In the genomic region with DNA sequence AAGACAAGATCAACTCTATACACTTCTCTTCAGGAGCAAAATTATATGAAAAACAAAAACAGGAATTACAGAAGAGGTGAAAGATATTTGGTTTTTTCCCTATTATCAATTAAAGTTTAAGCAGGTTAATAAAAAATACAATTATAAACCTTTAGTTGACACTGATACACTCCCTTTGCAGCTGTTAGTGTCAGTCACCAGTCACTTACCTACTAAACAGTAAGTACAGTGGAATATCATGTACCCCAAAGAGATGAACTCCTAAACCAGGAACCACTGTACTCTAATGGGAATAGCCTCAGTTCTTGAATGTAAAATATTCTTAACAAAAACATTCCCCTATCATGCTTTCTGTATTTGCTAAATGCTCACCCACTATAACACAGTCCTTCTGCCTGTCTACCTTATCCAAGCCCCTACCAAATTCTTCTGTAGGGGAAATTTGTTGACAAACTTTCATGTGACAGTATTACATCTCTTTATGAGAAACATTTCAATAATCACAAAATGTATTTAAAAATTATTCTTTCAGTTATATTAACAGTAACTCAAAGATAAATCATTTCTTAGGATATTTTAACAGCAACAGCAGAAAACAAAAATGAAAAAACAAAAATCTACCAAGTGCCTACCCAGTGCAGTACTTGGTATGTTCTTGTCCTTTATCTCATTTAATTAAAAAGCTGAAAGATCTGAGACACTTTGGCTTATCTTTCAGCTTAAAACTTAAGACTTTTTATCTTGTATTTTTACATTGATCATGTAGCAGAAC, we compare ENCODE assay signal across 22 cellular contexts.
A peak's percentile ranks its signal among the peaks of the same experiment; 100 is the strongest.
DNase-seq lines count a peak whose midpoint lies in the region; ATAC-seq and TF ChIP-seq lines count a peak whose summit lies in the region.
"Had no signal": no experiment of that assay in that cellular context is flagged by ENCODE, and none has a peak within 500 bp of the region (broad histone marks: within the 10 kb centered on the region; RNA-seq: fewer than 3 reads in every experiment).

No MANE protein-coding gene starts in this region.

- H3K27ac ChIP-seq in CD4-positive, alpha-beta T cell (ENCODE audit: low read depth, low read length), result no peak overlapping the region
- H3K27ac ChIP-seq in naive thymus-derived CD4-positive, alpha-beta T cell (ENCODE audit: low read depth, low read length), result no peak overlapping the region
- H3K27ac ChIP-seq: RWPE1 had no signal

- intact Hi-C loops in activated CD4-positive, alpha-beta T cell treated with anti-CD3 and anti-CD28 coated beads, Interleukin-2, amount 10 ng/mL, durations not matched to agents 24 days and 14 days (cut with micrococcal nuclease), result loop anchor here (10.0 kb wide), 1 partner anchor 65 kb away; no protein-coding TSS in a partner anchor
- intact Hi-C loops in CD4-positive, alpha-beta T cell (cut with DNase I, micrococcal nuclease), result no loop called here
- intact Hi-C loops in naive thymus-derived CD4-positive, alpha-beta T cell (cut with micrococcal nuclease), result loop anchor here in 1 of 2 donors (2.0 kb wide), 1 partner anchor 15 kb away; no protein-coding TSS in a partner anchor

- H3K4me1 Mint-ChIP-seq in activated CD4-positive, alpha-beta T cell treated with anti-CD3 and anti-CD28 coated beads, Interleukin-2, amount 10 ng/mL, durations not matched to agents 24 days and 14 days, result peaks cover 19% of the 10 kb centered on the region
- H3K4me1 Mint-ChIP-seq in CD4-positive, alpha-beta T cell (ENCODE audit: low read depth), result peaks cover 64% of the 10 kb centered on the region
- peaks cover 66 to 80% (median 72%) of the 10 kb centered on the region in 3 donors for H3K4me1 Mint-ChIP-seq in T-cell
- peaks cover 24 to 95% (median 82%) of the 10 kb centered on the region in 7 donors for H3K4me1 Mint-ChIP-seq in naive thymus-derived CD4-positive, alpha-beta T cell

- DNase-seq in activated CD4-positive, alpha-beta T cell treated with anti-CD3 and anti-CD28 coated beads, Interleukin-2, amount 10 ng/mL, durations not matched to agents 24 days and 14 days, result no peak
- no peak for DNase-seq in activated CD4-positive, alpha-beta T cell treated with anti-CD3 and anti-CD28 coated beads for 1 hour
- DNase-seq in CD4-positive, alpha-beta T cell, result no peak
- no peak for DNase-seq in T-cell
- DNase-seq in naive thymus-derived CD4-positive, alpha-beta T cell, result no peak
- DNase-seq in DMS114 treated with DMSO at 0.1 percent for 48 hours (lab: John Stamatoyannopoulos, UW; ENCODE audit: unreplicated experiment), result no peak
- DNase-seq in activated CD4-positive, CD25-positive, alpha-beta regulatory T cell (lab: John Stamatoyannopoulos, UW), result no peak
- DNase-seq: 8988T, AML-193, C1 segment of cervical spinal cord, DMS79, NCI-H1092 treated with DMSO at 0.1 percent for 48 hours, NCI-H1436 treated with DMSO at 0.1 percent for 48 hours, NCI-H1930, NCI-H510A, SHP77 treated with DMSO at 0.1 percent for 48 hours had no signal

- POLR2A ChIA-PET in CD4-positive, alpha-beta T cell (lab: Charles Lee), result interaction anchor here (1.0 kb wide), 1 partner anchor 213 kb away, joined by 3 read pairs; a partner anchor contains a TSS
- POLR2A ChIA-PET in T-cell (lab: Charles Lee), result interaction anchor here in 1 of 2 donors (0.7 to 1.4 kb wide), 2 partner anchors 14 kb away, joined by 3 to 8 read pairs; no protein-coding TSS in a partner anchor
- POLR2A ChIA-PET in naive thymus-derived CD4-positive, alpha-beta T cell (lab: Charles Lee), result interaction anchor here (1.3 to 2.3 kb wide), 3 partner anchors 12 to 213 kb away, joined by 5 to 9 read pairs (median 7); a partner anchor contains a TSS

- H3K27ac Mint-ChIP-seq in activated CD4-positive, alpha-beta T cell treated with anti-CD3 and anti-CD28 coated beads, Interleukin-2, amount 10 ng/mL, durations not matched to agents 24 days and 14 days, result no peak overlapping the region
- H3K27ac Mint-ChIP-seq in CD4-positive, alpha-beta T cell, result peak overlapping the region; percentile 31
- peak overlapping the region; percentile 76 to 78 for H3K27ac Mint-ChIP-seq in T-cell
- H3K27ac Mint-ChIP-seq in naive thymus-derived CD4-positive, alpha-beta T cell, result peak overlapping the region in 8 of 9 donors; percentile 19 to 88 (median 72)
- H3K27ac Mint-ChIP-seq: GM23338 had no signal

- no peaks in the 10 kb centered on the region for H3K27me3 Mint-ChIP-seq in activated CD4-positive, alpha-beta T cell treated with anti-CD3 and anti-CD28 coated beads, Interleukin-2, amount 10 ng/mL, durations not matched to agents 24 days and 14 days
- H3K27me3 Mint-ChIP-seq in CD4-positive, alpha-beta T cell, result no peaks in the 10 kb centered on the region
- no peaks in the 10 kb centered on the region for H3K27me3 Mint-ChIP-seq in T-cell
- no peaks in the 10 kb centered on the region for H3K27me3 Mint-ChIP-seq in naive thymus-derived CD4-positive, alpha-beta T cell

- peak overlapping the region; percentile 33 for H3K4me3 Mint-ChIP-seq in activated CD4-positive, alpha-beta T cell treated with anti-CD3 and anti-CD28 coated beads, Interleukin-2, amount 10 ng/mL, durations not matched to agents 24 days and 14 days
- no peak overlapping the region for H3K4me3 Mint-ChIP-seq in CD4-positive, alpha-beta T cell
- peak overlapping the region in 2 of 3 donors; percentile 28 to 63 for H3K4me3 Mint-ChIP-seq in T-cell
- H3K4me3 Mint-ChIP-seq in naive thymus-derived CD4-positive, alpha-beta T cell, result peak overlapping the region; percentile 29 to 82 (median 64)
- H3K4me3 Mint-ChIP-seq: GM23338 had no signal

- no peaks in the 10 kb centered on the region for H3K9me3 ChIP-seq in CD4-positive, alpha-beta T cell (ENCODE audit: control insufficient read depth, low read length)
- no peaks in the 10 kb centered on the region for H3K9me3 ChIP-seq in naive thymus-derived CD4-positive, alpha-beta T cell (ENCODE audit: control insufficient read depth in 2 of 3, low read length in 3 of 3)
- H3K9me3 ChIP-seq: HAP-1 had no signal

- no peaks in the 10 kb centered on the region for H3K9me3 Mint-ChIP-seq in activated CD4-positive, alpha-beta T cell treated with anti-CD3 and anti-CD28 coated beads, Interleukin-2, amount 10 ng/mL, durations not matched to agents 24 days and 14 days
- H3K9me3 Mint-ChIP-seq in CD4-positive, alpha-beta T cell, result no peaks in the 10 kb centered on the region
- H3K9me3 Mint-ChIP-seq in T-cell, result no peaks in the 10 kb centered on the region
- peaks cover 0 to 5% (median 0%) of the 10 kb centered on the region in 11 donors for H3K9me3 Mint-ChIP-seq in naive thymus-derived CD4-positive, alpha-beta T cell
- H3K9me3 Mint-ChIP-seq: GM23338 had no signal

- H3K4me1 ChIP-seq in naive thymus-derived CD4-positive, alpha-beta T cell (ENCODE audit: control insufficient read depth in 2 of 2, insufficient read depth in 2 of 2, low read length in 2 of 2), result peaks cover 0 to 24% of the 10 kb centered on the region in 2 donors
- H3K4me1 ChIP-seq: HAP-1 had no signal

- TF ChIP-seq CTCF in CD4-positive, alpha-beta T cell (IDR thresholded peaks at IDR 0.05), result no peak

- ATAC-seq in CD4-positive, alpha-beta T cell (ENCODE audit: poor library complexity), result no peak
- no peak for ATAC-seq in T-cell (replicated peaks in 1 of 4)
- no peak for ATAC-seq in naive thymus-derived CD4-positive, alpha-beta T cell
- ATAC-seq in GM18868 (IDR thresholded peaks at IDR 0.05; ENCODE audit: unreplicated experiment), result no peak
- ATAC-seq: HepG2, K562 had no signal

- H3K36me3 Mint-ChIP-seq in activated CD4-positive, alpha-beta T cell treated with anti-CD3 and anti-CD28 coated beads, Interleukin-2, amount 10 ng/mL, durations not matched to agents 24 days and 14 days (ENCODE audit: low read depth), result peaks cover 50% of the 10 kb centered on the region
- H3K36me3 Mint-ChIP-seq in CD4-positive, alpha-beta T cell (ENCODE audit: low read depth), result peaks cover 65% of the 10 kb centered on the region
- peaks cover 41% of the 10 kb centered on the region for H3K36me3 Mint-ChIP-seq in T-cell
- H3K36me3 Mint-ChIP-seq in naive thymus-derived CD4-positive, alpha-beta T cell, result peaks cover 9 to 51% (median 39%) of the 10 kb centered on the region in 5 donors

- H3K27me3 ChIP-seq in CD4-positive, alpha-beta T cell (ENCODE audit: control insufficient read depth, insufficient read depth, low read length), result no peaks in the 10 kb centered on the region
- no peaks in the 10 kb centered on the region for H3K27me3 ChIP-seq in naive thymus-derived CD4-positive, alpha-beta T cell (ENCODE audit: control insufficient read depth in 2 of 2, insufficient read depth in 2 of 2, low read length in 2 of 2)

- H3K4me3 ChIP-seq in naive thymus-derived CD4-positive, alpha-beta T cell (ENCODE audit: low read length), result no peak overlapping the region
- H3K4me3 ChIP-seq: GM23338, HAP-1, K562 had no signal

- CTCF ChIA-PET in CD4-positive, alpha-beta T cell (lab: Charles Lee), result no interaction called here
- CTCF ChIA-PET in T-cell (lab: Charles Lee), result no interaction called here
- CTCF ChIA-PET in naive thymus-derived CD4-positive, alpha-beta T cell (lab: Charles Lee), result no interaction called here

- peaks cover 0 to 16% (median 0%) of the 10 kb centered on the region in 3 experiments for H3K36me3 ChIP-seq in naive thymus-derived CD4-positive, alpha-beta T cell (ENCODE audit: control insufficient read depth in 2 of 3, insufficient read depth in 3 of 3, low read length in 3 of 3)
- H3K36me3 ChIP-seq: HAP-1 had no signal
